Comparison of ENCODE assay signal across 9 cellular contexts in genomic region chr5:159098285-159099048, GRCh38. TPM values are rescaled to one million over a fixed set of nuclear protein-coding genes. Genes with fewer than 3 reads are reported as not detected.
DNase-seq lines count a peak whose midpoint lies in the region; ATAC-seq, FAIRE-seq and TF ChIP-seq lines count a peak whose summit lies in the region.
"Had no signal": no experiment of that assay in that cellular context is flagged by ENCODE, and none has a peak within 500 bp of the region (broad histone marks: within the 10 kb centered on the region; RNA-seq: fewer than 3 reads in every experiment).

No MANE protein-coding gene starts in this region.

- intact Hi-C loops in IMR-90 (cut with micrococcal nuclease) (no loop called here), natural killer cell (cut with micrococcal nuclease) (no loop called here)

- H3K27ac ChIP-seq in AG04450 (ENCODE audit: low read depth, low read length) = peak overlapping the region; percentile 39
- peak overlapping the region; percentile 80 for H3K27ac ChIP-seq in IMR-90 (ENCODE audit: insufficient read depth, low read length)
- H3K27ac ChIP-seq: PC-9 had no signal

- H3K56ac ChIP-seq in IMR-90 (ENCODE audit: extremely low read depth, insufficient read depth, low read length) = no peak overlapping the region

- no peak for TF ChIP-seq RAD21 in IMR-90 (IDR thresholded peaks at IDR 0.05; ENCODE audit: low read length)

- H3K9me1 ChIP-seq in IMR-90 (ENCODE audit: insufficient read depth, low read length) = no peaks in the 10 kb centered on the region

- H3K23ac ChIP-seq in IMR-90 (ENCODE audit: low read depth, low read length) = peak overlapping the region; percentile 74

- peak overlapping the region; percentile 88 for H3K9ac ChIP-seq in IMR-90 (ENCODE audit: low read depth, low read length)

- WGBS in IMR-90 (ENCODE audit: extremely low coverage in 2 of 2, insufficient read length in 1 of 2), 2 experiments = 41% methylated on average over 3 of the region's 9 CpGs; no CpG with 5 or more reads in 1 of the 2 experiments

- H3K27me3 Mint-ChIP-seq in natural killer cell (ENCODE audit: low read depth in 2 of 2) = peaks cover 69 to 87% of the 10 kb centered on the region in 2 donors

- no peak overlapping the region for H2BK20ac ChIP-seq in IMR-90 (ENCODE audit: low read depth, low read length)

- peak overlapping the region; percentile 92 for H2AFZ ChIP-seq in IMR-90 (replicated peaks; ENCODE audit: low read length, poor library complexity)
- H2AFZ ChIP-seq: PC-9 had no signal

- peak overlapping the region; percentile 50; the same call in 1 of the 2 replicates for H2BK120ac ChIP-seq in IMR-90 (ENCODE audit: low read depth, low read length)

- no peak for FAIRE-seq in frontal cortex (lab: Jason Lieb, UNC)

- TF ChIP-seq CTCF in AG04450 (IDR thresholded peaks at IDR 0.05; ENCODE audit: low read depth, low read length) (no peak), IMR-90 (conservative IDR thresholded peaks at IDR 0.05; ENCODE audit: low read depth, low read length) (no peak), choroid plexus epithelial cell (conservative IDR thresholded peaks at IDR 0.05; ENCODE audit: low read depth, low read length) (no peak), natural killer cell (IDR thresholded peaks at IDR 0.05) (no peak)

- TF ChIP-seq POLR2A in IMR-90 (IDR thresholded peaks at IDR 0.05; ENCODE audit: low read depth, low read length) = no peak

- no peaks in the 10 kb centered on the region for H3K9me3 Mint-ChIP-seq in natural killer cell

- H3K9me3 ChIP-seq in AG04450 (ENCODE audit: control insufficient read depth, insufficient read depth, low read length) (peaks cover 14% of the 10 kb centered on the region; the same call in 1 of the 2 replicates), IMR-90 (ENCODE audit: control insufficient read depth, insufficient read depth, low read length) (no peaks in the 10 kb centered on the region)

- peaks cover 32 to 40% of the 10 kb centered on the region in 2 donors for H3K4me1 Mint-ChIP-seq in natural killer cell

- peak overlapping the region in 1 of 2 experiments; percentile 4; a peak in 1 of 4 replicates for H4K8ac ChIP-seq in IMR-90 (ENCODE audit: low read depth in 2 of 2, low read length in 2 of 2)

- in situ Hi-C loops in IMR-90 (cut with MboI; ENCODE audit: low sequenced_read_pairs) = no loop called here

- dilution Hi-C loops in IMR-90 (cut with HindIII; ENCODE audit: low sequenced_read_pairs, unreplicated experiment) = no loop called here

- H3K14ac ChIP-seq in IMR-90 (replicated peaks; ENCODE audit: low read depth, low read length) = 0 out of 2 replicates have a peak overlapping the region, but pooled peaks have one; percentile 33

- H3K4me3 Mint-ChIP-seq in natural killer cell = peak overlapping the region; percentile 88

- no peaks in the 10 kb centered on the region for H3K36me3 ChIP-seq in IMR-90 (ENCODE audit: control insufficient read depth, insufficient read depth, low read length)

- peak overlapping the region; percentile 24 for H3K4ac ChIP-seq in IMR-90 (ENCODE audit: low read depth, low read length)

- no peak overlapping the region for H4K5ac ChIP-seq in IMR-90 (ENCODE audit: low read depth, low read length)

- peak overlapping the region; percentile 64 for H3K4me3 ChIP-seq in AG04450 (ENCODE audit: low read depth, low read length)
- peak overlapping the region; percentile 97 for H3K4me3 ChIP-seq in IMR-90 (ENCODE audit: insufficient read depth, low read depth, low read length)
- peak overlapping the region; percentile 83 for H3K4me3 ChIP-seq in choroid plexus epithelial cell (ENCODE audit: low read depth, low read length)
- H3K4me3 ChIP-seq: PC-9 had no signal

- no peak for DNase-seq in AG04450 (ENCODE audit: low read depth, low spot score)
- no peak for DNase-seq in IMR-90
- DNase-seq in choroid plexus epithelial cell (ENCODE audit: low read depth) = no peak
- no peak for DNase-seq in natural killer cell
- no peak for DNase-seq in frontal cortex (ENCODE audit: low spot score in 2 of 2)
- DNase-seq in NCI-H2196 (lab: John Stamatoyannopoulos, UW; ENCODE audit: unreplicated experiment) = no peak
- DNase-seq in activated gamma-delta T cell treated with Interleukin-2 at 50 U/mL for 16 hours = no peak
- DNase-seq in NK-92 treated with Interleukin-12 subunit alpha and Interleukin-12 subunit beta, amount 100 ng/mL, for 24 hours (lab: John Stamatoyannopoulos, UW) = no peak
- DNase-seq: PC-9 had no signal

- POLR2A ChIA-PET in AG04450 (lab: Yijun Ruan, JAX) (no interaction called here), IMR-90 (lab: Charles Lee; ENCODE audit: unreplicated experiment) (no interaction called here)

- no TSS peak for BruUV-seq in IMR-90 (replicated peaks; lab: Mats Ljungman, UMichigan)

- no peak overlapping the region for H2AK9ac ChIP-seq in IMR-90 (replicated peaks; ENCODE audit: low read depth, low read length, poor library complexity)

- no peak overlapping the region for H2AK5ac ChIP-seq in IMR-90 (ENCODE audit: low read depth, low read length)

- H3K18ac ChIP-seq in IMR-90 (ENCODE audit: low read depth, low read length) = peak overlapping the region; percentile 74; the same call in 1 of the 2 replicates

- H3K79me1 ChIP-seq in IMR-90 (ENCODE audit: low read depth in 1 of 2, low read length in 2 of 2) = peaks cover 0 to 3% of the 10 kb centered on the region in 2 experiments; a peak in 1 of 4 replicates

- H3K4me2 ChIP-seq in IMR-90 (ENCODE audit: low read depth, low read length) = peak overlapping the region; percentile 99
- H3K4me2 ChIP-seq: PC-9 had no signal

- peaks cover 2% of the 10 kb centered on the region for H3K4me1 ChIP-seq in IMR-90 (ENCODE audit: control insufficient read depth, insufficient read depth, low read length)

- no peak overlapping the region for H3K27ac Mint-ChIP-seq in natural killer cell

- H2BK15ac ChIP-seq in IMR-90 (ENCODE audit: low read depth, low read length) = no peak overlapping the region

- H3K27me3 ChIP-seq in AG04450 (ENCODE audit: control insufficient read depth, insufficient read depth, low read length) (peaks cover 57% of the 10 kb centered on the region), IMR-90 (ENCODE audit: control insufficient read depth, insufficient read depth, low read length) (peaks cover 27% of the 10 kb centered on the region)

- CTCF ChIA-PET in AG04450 (lab: Charles Lee) = interaction anchor here (1.5 kb wide), 1 partner anchor 8 kb away, joined by 3 read pairs; no protein-coding TSS in a partner anchor
- CTCF ChIA-PET in IMR-90 (lab: Yijun Ruan, JAX) = no interaction called here

- H4K20me1 ChIP-seq in IMR-90 (ENCODE audit: insufficient read depth, low read length) = no peaks in the 10 kb centered on the region

- peak overlapping the region; percentile 64 for H2BK5ac ChIP-seq in IMR-90 (ENCODE audit: low read depth, low read length, poor library complexity, severe bottlenecking)

- H3K36me3 Mint-ChIP-seq in natural killer cell = peaks cover 4% of the 10 kb centered on the region

- ATAC-seq in IMR-90 (ENCODE audit: low read depth) (no peak), natural killer cell (no peak)

- H4K91ac ChIP-seq in IMR-90 (ENCODE audit: insufficient read depth, low read depth, low read length) = no peak overlapping the region

TF ChIP-seq in IMR-90, 13 proteins besides CTCF, POLR2A, EP300 and RAD21:
- TF ChIP-seq CEBPB (IDR thresholded peaks at IDR 0.05; ENCODE audit: low read depth, low read length) = no peak
- no peak for TF ChIP-seq CHD1 (IDR thresholded peaks at IDR 0.05; ENCODE audit: low read depth, low read length)
- TF ChIP-seq MXI1 (IDR thresholded peaks at IDR 0.05; ENCODE audit: borderline replicate concordance, low read depth, low read length) = no peak
- TF ChIP-seq USF2 (IDR thresholded peaks at IDR 0.05; ENCODE audit: low read depth, low read length) = no peak
- no peak for TF ChIP-seq MAFK (IDR thresholded peaks at IDR 0.05; ENCODE audit: low read depth, low read length)
- no peak for TF ChIP-seq FOS (IDR thresholded peaks at IDR 0.05; ENCODE audit: low read depth, low read length)
- no peak for TF ChIP-seq RFX5 (IDR thresholded peaks at IDR 0.05; ENCODE audit: low read depth, low read length)
- no peak for TF ChIP-seq SMC3 (IDR thresholded peaks at IDR 0.05; ENCODE audit: low read depth, low read length)
- TF ChIP-seq BHLHE40 (IDR thresholded peaks at IDR 0.05; ENCODE audit: low read depth, low read length) = no peak
- TF ChIP-seq MAZ (IDR thresholded peaks at IDR 0.05; ENCODE audit: borderline replicate concordance, low read depth, low read length) = no peak

RNA-seq across cellular contexts. Expression of gene EBF1, which starts 1.2 kb away (rescaled TPM):
- polyA plus RNA-seq in AG04450 (2011; rRNA removed) (0.51 and 0.79 TPM in 2 replicates), IMR-90 (2012; rRNA removed) (0.89 and 1.1 TPM in 2 replicates)
- polyA minus RNA-seq in AG04450 (2011; rRNA and poly(A)+ RNA removed) = 2.0 and 3.2 TPM in 2 replicates
- total RNA-seq in IMR-90 (2012; rRNA removed) (0.56 and 0.90 TPM in 2 replicates), natural killer cell (1 to 10 TPM in 1 of 3 donors, under 1 TPM in 2; 0.29 to 1.5 (median 0.35) TPM), frontal cortex (6.1 TPM)
- 0.29 and 0.69 TPM in 2 replicates for polyA plus RNA-seq in IMR-90 (2012; cell fraction: cytosol; rRNA removed)
- polyA plus RNA-seq in IMR-90 (2012; cell fraction: nucleus; rRNA removed; ENCODE audit: low replicate concordance) = 1.7 TPM in 2 replicates
- total RNA-seq: PC-9 had no signal
